16 cellular contexts compared by ENCODE assay signal in the genomic region with DNA sequence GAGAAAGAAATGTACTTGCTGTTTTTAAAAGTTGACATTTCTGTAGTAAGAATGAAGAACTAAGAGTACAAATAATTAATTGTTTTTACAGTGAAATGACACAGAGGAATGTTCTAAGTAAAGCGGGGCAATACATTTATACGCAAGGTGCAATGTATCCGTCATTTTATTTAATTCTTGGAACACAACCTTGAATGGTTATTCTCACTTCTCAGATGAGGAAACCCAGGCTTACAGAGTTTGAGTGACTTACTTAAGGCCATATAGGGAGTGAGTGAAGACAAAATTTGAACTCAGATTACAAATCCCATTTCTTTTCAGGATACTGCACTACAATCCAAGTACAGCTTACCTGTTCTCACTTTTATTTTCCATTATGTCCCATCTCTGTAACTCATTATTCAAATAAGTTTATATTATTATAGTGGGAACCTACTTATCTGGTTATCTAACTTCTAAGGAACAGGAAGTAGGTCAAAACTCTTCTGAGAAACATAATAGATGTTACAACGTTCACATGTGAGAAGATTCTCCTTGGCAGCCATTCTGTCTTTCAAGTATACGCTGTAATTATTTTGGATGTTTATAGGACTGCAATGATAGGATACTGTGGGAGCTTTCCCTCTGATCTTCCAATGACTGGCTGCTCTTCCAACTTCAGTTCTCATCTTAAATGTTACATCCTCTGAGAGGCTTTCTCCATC. TPM values are rescaled to one million over a fixed set of nuclear protein-coding genes. Genes with fewer than 3 reads are reported as not detected.
DNase-seq lines count a peak whose midpoint lies in the region; ATAC-seq and TF ChIP-seq lines count a peak whose summit lies in the region.
"Had no signal": no experiment of that assay in that cellular context is flagged by ENCODE, and none has a peak within 500 bp of the region (broad histone marks: within the 10 kb centered on the region; RNA-seq: fewer than 3 reads in every experiment).

No MANE protein-coding gene starts in this region.

- H3K27me3 Mint-ChIP-seq in CD4-positive, alpha-beta T cell, result no peaks in the 10 kb centered on the region
- no peaks in the 10 kb centered on the region for H3K27me3 Mint-ChIP-seq in activated CD4-positive, alpha-beta memory T cell treated with anti-CD3 and anti-CD28 coated beads, Interleukin-2, amount 10 ng/mL, durations not matched to agents 7 days and 5 days

- no peaks in the 10 kb centered on the region for H3K27me3 ChIP-seq in CD4-positive, alpha-beta T cell (ENCODE audit: control insufficient read depth, insufficient read depth, low read length)
- H3K27me3 ChIP-seq in HCT116 (ENCODE audit: insufficient read depth, low read length) (no peaks in the 10 kb centered on the region), mucosa of rectum (ENCODE audit: control insufficient read depth in 2 of 2, insufficient read depth in 2 of 2, low read length in 2 of 2) (no peaks in the 10 kb centered on the region), H7 (ENCODE audit: control insufficient read depth, insufficient read depth, low read length) (no peaks in the 10 kb centered on the region)
- H3K27me3 ChIP-seq: uterus had no signal

- no peak overlapping the region for H3K4me3 ChIP-seq in HCT116 (replicated peaks in 1 of 2; ENCODE audit: low read depth in 1 of 2, low read length in 2 of 2)
- H3K4me3 ChIP-seq in mucosa of rectum (ENCODE audit: low read length in 2 of 2), result no peak overlapping the region
- no peak overlapping the region for H3K4me3 ChIP-seq in H7 (ENCODE audit: insufficient read depth, low read depth, low read length)
- H3K4me3 ChIP-seq: GM23248, psoas muscle, SK-N-MC, uterus had no signal

- RAD21 ChIA-PET in HCT116 (lab: Charles Lee; ENCODE audit: low non-redundant PET in 1 of 2, low total read pairs in 2 of 2, uncharacterized antibody in 2 of 2, unreplicated experiment in 2 of 2), result no interaction called here

- peak overlapping the region; percentile 68 for H3K27ac ChIP-seq in CD4-positive, alpha-beta T cell (ENCODE audit: low read depth, low read length)
- H3K27ac ChIP-seq in HCT116 (ENCODE audit: low read depth, low read length) (no peak overlapping the region), mucosa of rectum (ENCODE audit: low read depth in 2 of 2, low read length in 2 of 2) (peak overlapping the region; percentile 49 to 76)
- H3K27ac ChIP-seq: GM23248, psoas muscle, SK-N-MC, uterus had no signal

- DNase-seq in CD4-positive, alpha-beta T cell, result no peak
- DNase-seq in HCT116 (ENCODE audit: low read depth, low spot score) (no peak), DMS153 treated with DMSO at 0.1 percent for 48 hours (lab: John Stamatoyannopoulos, UW; ENCODE audit: unreplicated experiment) (no peak), H7 (no peak)
- DNase-seq in activated CD4-positive, alpha-beta memory T cell treated with anti-CD3 and anti-CD28 coated beads, Interleukin-2, amount 10 ng/mL, durations not matched to agents 7 days and 5 days, result no peak
- DNase-seq: glutamatergic neuron, GM23248, kidney glomerular epithelial cell, NCI-H1417 treated with DMSO at 0.1 percent for 48 hours, psoas muscle, uterus had no signal

- intact Hi-C loops in CD4-positive, alpha-beta T cell (cut with DNase I, micrococcal nuclease), result loop anchor here in 1 of 2 experiments (1.0 kb wide), 1 partner anchor 7 kb away; no protein-coding TSS in a partner anchor
- intact Hi-C loops in HCT116 (cut with micrococcal nuclease), result no loop called here

- peak; percentile 70 for ATAC-seq in CD4-positive, alpha-beta T cell (ENCODE audit: poor library complexity)
- ATAC-seq in HCT116, result no peak
- ATAC-seq in GM19455 (IDR thresholded peaks at IDR 0.05; ENCODE audit: unreplicated experiment), result no peak
- ATAC-seq in GM21717 (IDR thresholded peaks at IDR 0.05; ENCODE audit: unreplicated experiment), result no peak
- ATAC-seq: HepG2, psoas muscle had no signal

- CTCF ChIA-PET in CD4-positive, alpha-beta T cell (lab: Charles Lee), result interaction anchor here (0.6 to 2.3 kb wide), 4 partner anchors 8 to 93 kb away, joined by 3 to 8 read pairs (median 4); no protein-coding TSS in a partner anchor
- CTCF ChIA-PET in HCT116 (lab: Charles Lee), result no interaction called here
- CTCF ChIA-PET in activated CD4-positive, alpha-beta memory T cell treated with anti-CD3 and anti-CD28 coated beads, Interleukin-2, amount 10 ng/mL, durations not matched to agents 7 days and 5 days (lab: Charles Lee), result interaction anchor here (1.1 to 1.9 kb wide), 6 partner anchors 17 to 93 kb away, joined by 3 to 9 read pairs (median 4); no protein-coding TSS in a partner anchor

- H3K9ac ChIP-seq in HCT116 (ENCODE audit: low read length) (no peak overlapping the region), mucosa of rectum (ENCODE audit: low read depth in 1 of 2, low read length in 2 of 2) (peak overlapping the region in 1 of 2 donors; percentile 18)
- H3K9ac ChIP-seq: GM23248 had no signal

- peaks cover 4% of the 10 kb centered on the region for H3K9me3 Mint-ChIP-seq in CD4-positive, alpha-beta T cell
- peaks cover 13% of the 10 kb centered on the region for H3K9me3 Mint-ChIP-seq in activated CD4-positive, alpha-beta memory T cell treated with anti-CD3 and anti-CD28 coated beads, Interleukin-2, amount 10 ng/mL, durations not matched to agents 7 days and 5 days

- H3K4me2 ChIP-seq in HCT116 (ENCODE audit: low read length), result no peak overlapping the region

- peak overlapping the region; percentile 94 for H3K27ac Mint-ChIP-seq in CD4-positive, alpha-beta T cell
- H3K27ac Mint-ChIP-seq in activated CD4-positive, alpha-beta memory T cell treated with anti-CD3 and anti-CD28 coated beads, Interleukin-2, amount 10 ng/mL, durations not matched to agents 7 days and 5 days, result peak overlapping the region; percentile 98

- no peak for TF ChIP-seq POLR2A in HCT116 (IDR thresholded peaks at IDR 0.05; ENCODE audit: borderline replicate concordance, extremely low read depth, insufficient read depth, insufficient read length)

- no peak for TF ChIP-seq RAD21 in HCT116 (IDR thresholded peaks at IDR 0.05; ENCODE audit: low read depth)

- H3K9me3 ChIP-seq in CD4-positive, alpha-beta T cell (ENCODE audit: control insufficient read depth, low read length), result no peaks in the 10 kb centered on the region
- H3K9me3 ChIP-seq in HCT116 (ENCODE audit: control insufficient read depth in 1 of 2, insufficient read depth in 1 of 2, low read depth in 1 of 2, low read length in 2 of 2) (no peaks in the 10 kb centered on the region), mucosa of rectum (ENCODE audit: control insufficient read depth in 2 of 2, low read length in 2 of 2) (no peaks in the 10 kb centered on the region)
- H3K9me3 ChIP-seq: psoas muscle, uterus had no signal

- TF ChIP-seq CTCF in CD4-positive, alpha-beta T cell (IDR thresholded peaks at IDR 0.05), result no peak
- TF ChIP-seq CTCF in HCT116 (IDR thresholded peaks at IDR 0.05 in 2 of 3, conservative IDR thresholded peaks at IDR 0.05 in 1 of 3; ENCODE audit: borderline replicate concordance in 1 of 3, insufficient read depth in 1 of 3, low read depth in 2 of 3, low read length in 2 of 3), result no peak

- H3K4me3 Mint-ChIP-seq in CD4-positive, alpha-beta T cell, result peak overlapping the region; percentile 76
- H3K4me3 Mint-ChIP-seq in activated CD4-positive, alpha-beta memory T cell treated with anti-CD3 and anti-CD28 coated beads, Interleukin-2, amount 10 ng/mL, durations not matched to agents 7 days and 5 days, result peak overlapping the region; percentile 75

- H3K4me1 ChIP-seq in HCT116 (ENCODE audit: control insufficient read depth in 1 of 2, insufficient read depth in 2 of 2, low read length in 2 of 2) (no peaks in the 10 kb centered on the region), mucosa of rectum (ENCODE audit: control insufficient read depth in 2 of 2, insufficient read depth in 2 of 2, low read length in 2 of 2) (peaks cover 0 to 5% of the 10 kb centered on the region in 2 donors)
- H3K4me1 ChIP-seq: psoas muscle, uterus had no signal

- no peaks in the 10 kb centered on the region for H3K9me2 ChIP-seq in HCT116 (ENCODE audit: insufficient read depth)

- H2AFZ ChIP-seq in HCT116 (ENCODE audit: low read depth, low read length, poor library complexity, severe bottlenecking), result peak overlapping the region; percentile 27
- H2AFZ ChIP-seq: GM23248 had no signal

- no TSS peak for BruUV-seq in HCT116 (replicated peaks; lab: Mats Ljungman, UMichigan)

- peaks cover 95% of the 10 kb centered on the region for H3K4me1 Mint-ChIP-seq in CD4-positive, alpha-beta T cell (ENCODE audit: low read depth)
- H3K4me1 Mint-ChIP-seq in activated CD4-positive, alpha-beta memory T cell treated with anti-CD3 and anti-CD28 coated beads, Interleukin-2, amount 10 ng/mL, durations not matched to agents 7 days and 5 days, result peaks cover 79% of the 10 kb centered on the region

- H3K36me3 ChIP-seq in HCT116 (ENCODE audit: control insufficient read depth in 1 of 2, insufficient read depth in 2 of 2, low read length in 2 of 2), result no peaks in the 10 kb centered on the region
- H3K36me3 ChIP-seq in mucosa of rectum (ENCODE audit: control insufficient read depth in 2 of 2, insufficient read depth in 2 of 2, low read length in 2 of 2), result no peaks in the 10 kb centered on the region
- H3K36me3 ChIP-seq in H7 (replicated peaks; ENCODE audit: control insufficient read depth, insufficient read depth, low read length), result no peaks in the 10 kb centered on the region
- H3K36me3 ChIP-seq: uterus had no signal

- no peaks in the 10 kb centered on the region for H3K36me3 Mint-ChIP-seq in CD4-positive, alpha-beta T cell (ENCODE audit: low read depth)
- H3K36me3 Mint-ChIP-seq in activated CD4-positive, alpha-beta memory T cell treated with anti-CD3 and anti-CD28 coated beads, Interleukin-2, amount 10 ng/mL, durations not matched to agents 7 days and 5 days (ENCODE audit: low read depth), result peaks cover 38% of the 10 kb centered on the region

- no peaks in the 10 kb centered on the region for H4K20me1 ChIP-seq in HCT116 (ENCODE audit: insufficient read depth)

- no peaks in the 10 kb centered on the region for H3K79me2 ChIP-seq in HCT116 (ENCODE audit: insufficient read depth, low read length)

- POLR2A ChIA-PET in CD4-positive, alpha-beta T cell (lab: Charles Lee), result interaction anchor here (0.8 to 6.2 kb wide), 17 partner anchors 11 to 651 kb away, joined by 3 to 85 read pairs (median 5); a partner anchor contains a TSS
- POLR2A ChIA-PET in HCT116 (lab: Charles Lee), result no interaction called here
- POLR2A ChIA-PET in activated CD4-positive, alpha-beta memory T cell treated with anti-CD3 and anti-CD28 coated beads, Interleukin-2, amount 10 ng/mL, durations not matched to agents 7 days and 5 days (lab: Charles Lee), result interaction anchor here (0.7 to 6.3 kb wide), 17 partner anchors 7 to 648 kb away, joined by 3 to 124 read pairs (median 17); a partner anchor contains a TSS

TF ChIP-seq in HCT116, 20 proteins besides CTCF, POLR2A, EP300 and RAD21 (continues in another document):
- TF ChIP-seq SIN3A (IDR thresholded peaks at IDR 0.05; ENCODE audit: low read depth) (no peak), EGR1 (IDR thresholded peaks at IDR 0.05; ENCODE audit: low read depth) (no peak)

RNA-seq across cellular contexts. Expression of a gene that starts 12.3 kb away (rescaled TPM):
- total RNA-seq in CD4-positive, alpha-beta T cell, result 100 to 1,000 TPM; 645 to 648 TPM
- 16.9 TPM for total RNA-seq in HCT116 (2021; ENCODE audit: unreplicated experiment)
- polyA plus RNA-seq in HCT116 (2012), result 2.0 and 3.3 TPM in 2 replicates
- 100 to 1,000 TPM; 365 to 367 TPM for total RNA-seq in activated CD4-positive, alpha-beta memory T cell treated with anti-CD3 and anti-CD28 coated beads, Interleukin-2, amount 10 ng/mL, durations not matched to agents 7 days and 5 days
- total RNA-seq in H7 (2014; rRNA removed; shearing (Covaris generic)), result 16.2 and 26.5 TPM in 2 replicates

Comparison
In these comparisons a context has a peak if more than half of its experiments do, and no peak if none do; other contexts are left out.
1. RNA of a gene that starts 12.3 kb away (total RNA-seq): 645 to 648 TPM in CD4-positive, alpha-beta T cell and 365 to 367 TPM in activated CD4-positive, alpha-beta memory T cell treated with anti-CD3 and anti-CD28 coated beads, Interleukin-2, amount 10 ng/mL, durations not matched to agents 7 days and 5 days; 16.9 TPM in HCT116 (single experiment) and 16.2 to 26.5 TPM in H7; every median in the first group is over 10 times any median in the second.